8 cellular contexts compared by ENCODE assay signal in genomic region chr14:64971452-64971889, GRCh38. TPM values are rescaled to one million over a fixed set of nuclear protein-coding genes. Genes with fewer than 3 reads are reported as not detected.
DNase-seq lines count a peak whose midpoint lies in the region; ATAC-seq and TF ChIP-seq lines count a peak whose summit lies in the region.

No MANE protein-coding gene starts in this region.

- H3K4me3 ChIP-seq in iPS DF 6.9 (ENCODE audit: low read length): peak overlapping the region; percentile 72
- H3K4me3 ChIP-seq in skeletal muscle tissue (ENCODE audit: low read length in 3 of 3): peak overlapping the region; percentile 69 to 71 (median 70)

- H3K79me1 ChIP-seq in H9 (ENCODE audit: insufficient read depth, low read depth, low read length, poor library complexity, severe bottlenecking): no peaks in the 10 kb centered on the region

- POLR2A ChIA-PET in activated CD4-positive, alpha-beta memory T cell treated with anti-CD3 and anti-CD28 coated beads for 36 hours (lab: Charles Lee): interaction anchor here (1.4 kb wide), 1 partner anchor 16 kb away, joined by 4 read pairs; the partner anchor contains the start of gene FNTB

- H3K4me1 ChIP-seq in H9 (ENCODE audit: insufficient read depth, low read length) (peaks cover 24% of the 10 kb centered on the region; the same call in 1 of the 2 replicates), iPS DF 6.9 (ENCODE audit: control insufficient read depth, insufficient read depth, low read length) (peaks cover 13% of the 10 kb centered on the region), skeletal muscle tissue (ENCODE audit: control insufficient read depth in 3 of 3, insufficient read depth in 3 of 3, low read length in 3 of 3) (peaks cover 12 to 26% (median 17%) of the 10 kb centered on the region in 3 donors)

- no peak overlapping the region for H2BK20ac ChIP-seq in H9 (ENCODE audit: low read depth, low read length, poor library complexity, severe bottlenecking)

- no peaks in the 10 kb centered on the region; the same call in 1 of the 2 replicates for H3K79me2 ChIP-seq in H9 (ENCODE audit: insufficient read depth, low read length)

- peak overlapping the region; percentile 78 to 85 for H3K4me3 Mint-ChIP-seq in H9
- peak overlapping the region; percentile 72 for H3K4me3 Mint-ChIP-seq in activated CD4-positive, alpha-beta memory T cell treated with anti-CD3 and anti-CD28 coated beads for 36 hours

- intact Hi-C loops in activated CD4-positive, alpha-beta memory T cell treated with anti-CD3 and anti-CD28 coated beads for 36 hours (cut with micrococcal nuclease): no loop called here

- H2BK120ac ChIP-seq in H9 (ENCODE audit: low read depth, low read length, poor library complexity, severe bottlenecking): no peak overlapping the region

- H3K27me3 ChIP-seq in H9 (ENCODE audit: insufficient read depth, low read length) (no peaks in the 10 kb centered on the region), iPS DF 6.9 (ENCODE audit: control insufficient read depth, insufficient read depth, low read length) (no peaks in the 10 kb centered on the region), skeletal muscle tissue (ENCODE audit: control insufficient read depth in 3 of 3, insufficient read depth in 3 of 3, low read length in 3 of 3) (no peaks in the 10 kb centered on the region)

- no peaks in the 10 kb centered on the region for H4K20me1 ChIP-seq in H9 (ENCODE audit: control insufficient read depth, insufficient read depth, insufficient read length)

- no peaks in the 10 kb centered on the region for H3K9me3 ChIP-seq in H9 (ENCODE audit: control insufficient read depth, low read depth, low read length)
- no peaks in the 10 kb centered on the region for H3K9me3 ChIP-seq in iPS DF 6.9 (ENCODE audit: control insufficient read depth, insufficient read depth, low read length)
- H3K9me3 ChIP-seq in skeletal muscle tissue (ENCODE audit: control insufficient read depth in 3 of 3, low read length in 3 of 3): no peaks in the 10 kb centered on the region

- no peak overlapping the region for H4K5ac ChIP-seq in H9 (ENCODE audit: insufficient read length, low read depth, low read length)

- H2AK5ac ChIP-seq in H9 (ENCODE audit: insufficient read length, low read length): no peak overlapping the region

- peak overlapping the region; percentile 22 for H3K4me2 ChIP-seq in H9 (ENCODE audit: insufficient read depth, insufficient read length, low read length)

- no peak overlapping the region for H3K18ac ChIP-seq in H9 (ENCODE audit: insufficient read length, low read depth, low read length)

- H3K27me3 Mint-ChIP-seq in H9 (ENCODE audit: low read depth): peaks cover 22% of the 10 kb centered on the region
- no peaks in the 10 kb centered on the region for H3K27me3 Mint-ChIP-seq in activated CD4-positive, alpha-beta memory T cell treated with anti-CD3 and anti-CD28 coated beads for 36 hours

- H2BK12ac ChIP-seq in H9 (ENCODE audit: insufficient read length, low read depth, low read length): no peak overlapping the region

- H3K23ac ChIP-seq in H9 (ENCODE audit: insufficient read length, low read depth, low read length): no peak overlapping the region

- no peak overlapping the region for H3K9ac ChIP-seq in H9 (ENCODE audit: extremely low read depth, insufficient read length, low read length)
- peak overlapping the region; percentile 64 to 79 (median 68) for H3K9ac ChIP-seq in skeletal muscle tissue (ENCODE audit: low read depth in 1 of 3, low read length in 3 of 3)

- TF ChIP-seq CTCF in H9 (conservative IDR thresholded peaks at IDR 0.05): no peak

- peak overlapping the region in 1 of 3 experiments; percentile 31; a peak in 1 of 7 replicates for H3K27ac Mint-ChIP-seq in H9
- H3K27ac Mint-ChIP-seq in activated CD4-positive, alpha-beta memory T cell treated with anti-CD3 and anti-CD28 coated beads for 36 hours: no peak overlapping the region

- no peak overlapping the region for H2BK15ac ChIP-seq in H9 (ENCODE audit: low read depth, low read length)

- no CpG with 5 or more reads among the region's 27 CpGs for WGBS in H9 (ENCODE audit: extremely low coverage, insufficient read length, low lambda C conversion rate)
- no CpG with 5 or more reads among the region's 27 CpGs for WGBS in iPS DF 6.9 (ENCODE audit: insufficient coverage, insufficient read length)

- H4K8ac ChIP-seq in H9 (replicated peaks; ENCODE audit: insufficient read length, low read depth, low read length): no peak overlapping the region

- no peak overlapping the region for H3K56ac ChIP-seq in H9 (ENCODE audit: insufficient read length, low read depth, low read length)

- ATAC-seq in HG02798 (IDR thresholded peaks at IDR 0.05; ENCODE audit: poor library complexity, unreplicated experiment) (no peak), HG03521 (IDR thresholded peaks at IDR 0.05; ENCODE audit: unreplicated experiment) (no peak)

- H3T11ph ChIP-seq in H9 (ENCODE audit: low read length): no peak overlapping the region

- no peak for DNase-seq in H9
- DNase-seq in activated CD4-positive, alpha-beta memory T cell treated with anti-CD3 and anti-CD28 coated beads for 36 hours: no peak
- DNase-seq in iPS DF 6.9 (ENCODE audit: low read depth, low spot score): no peak
- DNase-seq in GOT3 (lab: John Stamatoyannopoulos, UW): no peak
- no peak for DNase-seq in activated effector memory CD4-positive, alpha-beta T cell treated with anti-CD3 and anti-CD28 coated beads, Interleukin-2, amount 50 U/mL, for 16 hours

- H3K27ac ChIP-seq in H9 (ENCODE audit: insufficient read length, low read depth, low read length) (no peak overlapping the region), iPS DF 6.9 (ENCODE audit: low read length) (no peak overlapping the region), skeletal muscle tissue (ENCODE audit: low read depth, low read length) (no peak overlapping the region)

- H2BK5ac ChIP-seq in H9 (ENCODE audit: insufficient read length, low read length): no peak overlapping the region

- peaks cover 14 to 19% (median 16%) of the 10 kb centered on the region in 3 experiments; a peak in 5 of 7 replicates for H3K36me3 Mint-ChIP-seq in H9 (ENCODE audit: insufficient read depth in 1 of 3, low read depth in 3 of 3)
- H3K36me3 Mint-ChIP-seq in activated CD4-positive, alpha-beta memory T cell treated with anti-CD3 and anti-CD28 coated beads for 36 hours: no peaks in the 10 kb centered on the region

- no peak overlapping the region for H4K91ac ChIP-seq in H9 (ENCODE audit: insufficient read length, low read depth, low read length)

- H3K9me3 Mint-ChIP-seq in H9: no peaks in the 10 kb centered on the region
- no peaks in the 10 kb centered on the region for H3K9me3 Mint-ChIP-seq in activated CD4-positive, alpha-beta memory T cell treated with anti-CD3 and anti-CD28 coated beads for 36 hours

- no peak overlapping the region for H2AFZ ChIP-seq in H9 (ENCODE audit: low read length)

- no peaks in the 10 kb centered on the region for H3K23me2 ChIP-seq in H9 (ENCODE audit: insufficient read length, low read depth, low read length, poor library complexity, severe bottlenecking)

- H3K4me1 Mint-ChIP-seq in H9: peaks cover 59 to 65% of the 10 kb centered on the region in 2 experiments
- H3K4me1 Mint-ChIP-seq in activated CD4-positive, alpha-beta memory T cell treated with anti-CD3 and anti-CD28 coated beads for 36 hours (ENCODE audit: low read depth): peaks cover 5% of the 10 kb centered on the region

- H3K14ac ChIP-seq in H9 (ENCODE audit: insufficient read depth, low read length): no peak overlapping the region

- no peak overlapping the region for H3K4ac ChIP-seq in H9 (ENCODE audit: low read depth, low read length)

- H3K36me3 ChIP-seq in iPS DF 6.9 (ENCODE audit: control insufficient read depth, insufficient read depth, low read length) (no peaks in the 10 kb centered on the region), skeletal muscle tissue (ENCODE audit: control insufficient read depth in 3 of 3, insufficient read depth in 3 of 3, low read length in 3 of 3) (peaks cover 0 to 2% (median 0%) of the 10 kb centered on the region in 3 donors)

- CTCF ChIA-PET in activated CD4-positive, alpha-beta memory T cell treated with anti-CD3 and anti-CD28 coated beads for 36 hours (lab: Charles Lee): no interaction called here

RNA-seq across cellular contexts. Expression of gene RAB15, which starts 0.7 kb away (rescaled TPM):
- total RNA-seq in H9 (2021): 53.7 and 54.3 TPM in 2 replicates
- 1 to 10 TPM; 4.8 to 5.3 TPM for total RNA-seq in activated CD4-positive, alpha-beta memory T cell treated with anti-CD3 and anti-CD28 coated beads for 36 hours
- total RNA-seq in skeletal muscle tissue: 8.4 TPM

RNA-seq across cellular contexts. Expression of gene FNTB, which starts 15.2 kb away (rescaled TPM):
- total RNA-seq in H9 (2021): 17.4 and 20.7 TPM in 2 replicates
- total RNA-seq in activated CD4-positive, alpha-beta memory T cell treated with anti-CD3 and anti-CD28 coated beads for 36 hours: 10 to 100 TPM in 1 of 2 experiments, 1 to 10 TPM in 1; 8.8 to 12.3 TPM
- 5.7 TPM for total RNA-seq in skeletal muscle tissue

RNA-seq across cellular contexts. Expression of gene GPX2, which starts 28.9 kb away (rescaled TPM):
- total RNA-seq in H9 (2021) (0.79 TPM in 1 of 2 replicates, not detected in the other), skeletal muscle tissue (not detected)
- total RNA-seq in activated CD4-positive, alpha-beta memory T cell treated with anti-CD3 and anti-CD28 coated beads for 36 hours: not detected

RNA-seq across cellular contexts. Expression of gene CHURC1, which starts 57.2 kb away (rescaled TPM):
- total RNA-seq in H9 (2021) (49.5 and 58.7 TPM in 2 replicates), skeletal muscle tissue (33.4 TPM)
- total RNA-seq in activated CD4-positive, alpha-beta memory T cell treated with anti-CD3 and anti-CD28 coated beads for 36 hours: 10 to 100 TPM; 61.7 to 62.6 TPM
